In genomic region chr2:185391571-185391970, GRCh38 we compare ENCODE assay signal across 23 cellular contexts.
"Had no signal": no experiment of that assay in that cellular context is flagged by ENCODE, and none has a peak within 500 bp of the region (broad histone marks: within the 10 kb centered on the region; RNA-seq: fewer than 3 reads in every experiment).

No MANE protein-coding gene starts in this region.

- H3K4me1 ChIP-seq: colonic mucosa, esophagus squamous epithelium, gastrocnemius medialis, heart right ventricle, left lung, lower lobe of right lung had no signal

- DNase-seq: colonic mucosa; cortex of kidney; effector CD8-positive, alpha-beta T cell; effector memory CD8-positive, alpha-beta T cell; endodermal cell; erythroblast; esophagus squamous epithelium; foreskin fibroblast; foreskin melanocyte; gastrocnemius medialis; glutamatergic neuron; head of caudate nucleus; heart right ventricle; hippocampal formation; left cardiac atrium; left lung; left ventricle myocardium superior; lower lobe of right lung; mesendoderm; midbrain; naive thymus-derived CD4-positive, alpha-beta T cell had no signal

- H3K9me3 ChIP-seq: colonic mucosa, gastrocnemius medialis had no signal

- H3K27me3 ChIP-seq: colonic mucosa, esophagus squamous epithelium, gastrocnemius medialis, heart right ventricle, left lung had no signal

- H3K4me3 ChIP-seq: colonic mucosa, esophagus squamous epithelium, gastrocnemius medialis, heart right ventricle, left lung, lower lobe of right lung had no signal

- H3K36me3 ChIP-seq: colonic mucosa, esophagus squamous epithelium, gastrocnemius medialis, heart right ventricle, left lung, lower lobe of right lung had no signal

- H3K27ac ChIP-seq: colonic mucosa, epithelial cell of prostate, esophagus squamous epithelium, gastrocnemius medialis, heart right ventricle, left lung, lower lobe of right lung had no signal

- ATAC-seq: effector memory CD8-positive, alpha-beta T cell; esophagus mucosa; gastrocnemius medialis; heart right ventricle; left cardiac atrium; left lung; left ventricle myocardium superior; lower lobe of right lung; naive thymus-derived CD4-positive, alpha-beta T cell had no signal
